8 cellular contexts compared by ENCODE assay signal in the genomic region with DNA sequence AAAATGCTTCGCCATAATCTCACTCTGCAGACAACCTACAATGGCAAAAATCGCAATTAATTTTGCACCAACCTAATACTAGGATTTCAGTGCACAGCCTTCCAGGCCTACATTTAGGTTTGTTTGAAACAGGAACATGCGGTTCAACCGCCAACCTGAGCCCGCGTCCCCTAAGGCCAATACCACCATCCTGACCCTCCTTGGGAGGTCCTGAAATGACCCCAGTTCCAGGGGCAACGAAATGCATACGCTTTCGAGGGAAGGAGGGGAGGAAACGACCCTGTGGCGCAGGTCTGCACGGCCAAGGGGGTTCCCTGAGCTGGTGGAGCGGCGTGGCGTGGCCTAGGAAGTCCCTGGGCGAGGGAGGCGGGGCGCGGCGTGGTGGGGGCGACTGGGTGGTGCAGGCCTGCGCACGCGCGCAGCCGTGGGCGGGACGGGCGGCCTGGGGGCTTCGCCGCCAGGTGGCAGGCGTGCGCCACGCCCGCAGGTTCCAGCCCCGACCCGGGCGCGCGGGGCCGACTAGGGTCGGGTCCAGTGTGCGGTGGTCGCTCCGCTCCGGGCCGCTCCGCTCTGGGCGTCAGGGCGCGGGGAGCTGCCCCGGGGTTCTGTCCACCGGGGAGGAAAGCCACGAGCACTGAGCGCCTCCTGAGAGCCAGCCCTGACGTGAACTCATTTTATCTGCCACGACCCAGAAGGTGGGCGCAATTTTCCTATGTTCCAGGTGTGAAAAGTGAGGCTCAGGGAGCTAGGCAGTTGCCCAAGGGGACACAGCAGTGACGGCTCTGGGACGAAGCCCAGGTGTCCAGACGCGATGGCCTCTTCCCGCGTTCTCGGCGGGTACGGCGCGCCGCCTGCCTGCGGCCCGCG.
DNase-seq lines count a peak whose midpoint lies in the region; ATAC-seq, FAIRE-seq and TF ChIP-seq lines count a peak whose summit lies in the region.

No MANE protein-coding gene starts in this region.

- dilution Hi-C loops in mammary epithelial cell (cut with HindIII; ENCODE audit: low sequenced_read_pairs) = no loop called here

- H2AFZ ChIP-seq in mammary epithelial cell (ENCODE audit: low read depth, low read length) = peak overlapping the region; percentile 85

- DNase-seq in GM18507 (ENCODE audit: extremely low spot score, insufficient read length, low read depth) (peak; percentile 94), NCI-H2171 treated with DMSO at 0.1 percent for 48 hours (lab: John Stamatoyannopoulos, UW) (peak; percentile 40), mammary epithelial cell (peak; percentile 57), inferior parietal cortex (ENCODE audit: extremely low spot score) (peak; percentile 66)
- DNase-seq in stimulated activated CD4-positive, alpha-beta T cell treated with anti-CD3 and anti-CD28 coated beads, Interleukin-12 subunit alpha, Interleukin-12 subunit beta, amount 100 ng/mL, for 4 hours = peak; percentile 96

- no peaks in the 10 kb centered on the region for H3K9me3 ChIP-seq in mammary epithelial cell (replicated peaks; ENCODE audit: insufficient read depth, low read length)

- peak; percentile 79 for FAIRE-seq in GM18507 (lab: Jason Lieb, UNC)

- in situ Hi-C loops in mammary epithelial cell (cut with MboI; ENCODE audit: low sequenced_read_pairs in 2 of 2) = loop anchor here in 1 of 2 donors (10.0 to 25.0 kb wide), 2 partner anchors 217 to 554 kb away; partner anchors contain the start of gene ADM

- no peaks in the 10 kb centered on the region for H3K79me2 ChIP-seq in mammary epithelial cell (ENCODE audit: insufficient read depth, low read length)

- WGBS in mammary epithelial cell (ENCODE audit: low coverage, missing lambda C conversion rate) = 33% methylated on average over 8 of the region's 73 CpGs

- H3K4me1 ChIP-seq in mammary epithelial cell (ENCODE audit: insufficient read depth, low read length) = peaks cover 72% of the 10 kb centered on the region

- H3K27ac ChIP-seq in 22Rv1 (peak overlapping the region; percentile 75), mammary epithelial cell (ENCODE audit: insufficient read depth, low read depth, low read length) (peak overlapping the region; percentile 79)

- H3K9ac ChIP-seq in mammary epithelial cell (ENCODE audit: insufficient read depth, low read length) = peak overlapping the region; percentile 79

- intact Hi-C loops in mammary epithelial cell (cut with micrococcal nuclease) = loop anchor here (1.0 to 10.0 kb wide), 8 partner anchors 45 to 767 kb away; no protein-coding TSS in a partner anchor

- H3K4me2 ChIP-seq in mammary epithelial cell (ENCODE audit: insufficient read depth, low read depth, low read length) = peak overlapping the region; percentile 86

- H3K4me3 ChIP-seq in WI38 (ENCODE audit: low read depth, low read length) (peak overlapping the region; percentile 51), mammary epithelial cell (replicated peaks in 1 of 3; ENCODE audit: insufficient read depth in 1 of 3, low read depth in 2 of 3, low read length in 3 of 3) (peak overlapping the region; percentile 41 to 47 (median 43))

- ATAC-seq in HG02981 (IDR thresholded peaks at IDR 0.05; ENCODE audit: unreplicated experiment) = peak; percentile 52

- CTCF ChIA-PET in mammary epithelial cell (lab: Charles Lee; ENCODE audit: low non-redundant PET) = interaction anchor here (0.5 kb wide), 2 partner anchors 214 to 233 kb away, joined by 3 read pairs; no protein-coding TSS in a partner anchor

- H4K20me1 ChIP-seq in mammary epithelial cell (ENCODE audit: insufficient read depth, low read length) = no peaks in the 10 kb centered on the region

- H3K36me3 ChIP-seq in mammary epithelial cell (ENCODE audit: insufficient read depth, low read length) = no peaks in the 10 kb centered on the region

- BruUV-seq in mammary epithelial cell (replicated peaks; lab: Mats Ljungman, UMichigan) = no TSS peak

- no peaks in the 10 kb centered on the region for H3K27me3 ChIP-seq in mammary epithelial cell (ENCODE audit: insufficient read depth, low read length)

- TF ChIP-seq CTCF in 22Rv1 (IDR thresholded peaks at IDR 0.05) = peak; percentile 96
- peak; percentile 37 for TF ChIP-seq CTCF in WI38 (IDR thresholded peaks at IDR 0.05; ENCODE audit: low read depth, low read length)
- TF ChIP-seq CTCF in mammary epithelial cell (conservative IDR thresholded peaks at IDR 0.05 in 1 of 2, IDR thresholded peaks at IDR 0.05 in 1 of 2; ENCODE audit: extremely low read depth in 1 of 2, insufficient read depth in 1 of 2, low read depth in 1 of 2, low read length in 2 of 2) = peak; percentile 42 to 55

Comparison
In these comparisons a context has a peak if more than half of its experiments do, and no peak if none do; other contexts are left out.
1. Peak in every context shown above with its lines: DNase-seq, ATAC-seq, H3K4me3 ChIP-seq and H3K27ac ChIP-seq.
2. CTCF ChIP-seq: peak in every context shown above with its lines; median percentile 96 in 22Rv1; 48 in mammary epithelial cell; 37 in WI38.
3. DNase-seq: peak in every context shown above with its lines; median percentile 96 in stimulated activated CD4-positive, alpha-beta T cell treated with anti-CD3 and anti-CD28 coated beads, Interleukin-12 subunit alpha, Interleukin-12 subunit beta, amount 100 ng/mL, for 4 hours; 94 in GM18507; 66 in inferior parietal cortex; 57 in mammary epithelial cell; 40 in NCI-H2171 treated with DMSO at 0.1 percent for 48 hours.